Comparison of ENCODE assay signal across 8 cellular contexts in genomic region chr7:98251251-98251843, GRCh38. TPM values are rescaled to one million over a fixed set of nuclear protein-coding genes. Genes with fewer than 3 reads are reported as not detected.
DNase-seq lines count a peak whose midpoint lies in the region; ATAC-seq and TF ChIP-seq lines count a peak whose summit lies in the region.

No MANE protein-coding gene starts in this region.

- peak overlapping the region; percentile 85 for H3K23ac ChIP-seq in neuronal stem cell (ENCODE audit: low read depth, low read length, poor library complexity)

- DNase-seq in NCI-H1105 treated with DMSO at 0.1 percent for 48 hours (lab: John Stamatoyannopoulos, UW) (peak; percentile 89), NCI-H1105 (lab: John Stamatoyannopoulos, UW) (no peak), NCI-H2171 treated with DMSO at 0.1 percent for 48 hours (lab: John Stamatoyannopoulos, UW) (peak; percentile 98), activated T-cell treated with anti-CD3 and anti-CD28 coated beads for 48 hours (ENCODE audit: low read depth) (peak; percentile 19), fibroblast of mammary gland (ENCODE audit: low read depth) (peak; percentile 30), neuronal stem cell (ENCODE audit: low spot score) (no peak), HCEC 1CT (no peak)

- H3K79me1 ChIP-seq in neuronal stem cell (ENCODE audit: low read depth, low read length), result peaks cover 7% of the 10 kb centered on the region

- H2BK12ac ChIP-seq in neuronal stem cell (ENCODE audit: low read length), result no peak overlapping the region

- H3K18ac ChIP-seq in neuronal stem cell (ENCODE audit: low read length), result peak overlapping the region; percentile 53

- TF ChIP-seq CTCF in fibroblast of mammary gland (conservative IDR thresholded peaks at IDR 0.05; ENCODE audit: control insufficient read depth, insufficient read depth, low read depth, low read length), result no peak

- H4K8ac ChIP-seq in neuronal stem cell (ENCODE audit: low read depth, low read length), result no peak overlapping the region

- peak overlapping the region; percentile 14 for H2AK5ac ChIP-seq in neuronal stem cell (ENCODE audit: low read depth, low read length)

- peak overlapping the region; percentile 84 for H3K4me3 ChIP-seq in fibroblast of mammary gland (ENCODE audit: control insufficient read depth, low read depth, low read length)
- peak overlapping the region; percentile 70 to 95 for H3K4me3 ChIP-seq in neuronal stem cell (ENCODE audit: low read length in 2 of 2)

- H3K4ac ChIP-seq in neuronal stem cell (ENCODE audit: low read length), result no peak overlapping the region

- no peak overlapping the region for H2BK15ac ChIP-seq in neuronal stem cell (ENCODE audit: low read length)

- peak overlapping the region; percentile 95 for H3K9ac ChIP-seq in neuronal stem cell (ENCODE audit: low read depth, low read length, poor library complexity)

- no peak overlapping the region for H2BK120ac ChIP-seq in neuronal stem cell (ENCODE audit: low read depth, low read length)

- H2AFZ ChIP-seq in neuronal stem cell (ENCODE audit: low read length), result peak overlapping the region; percentile 93

- H3K4me2 ChIP-seq in neuronal stem cell (ENCODE audit: insufficient read depth, low read length, poor library complexity, severe bottlenecking), result peak overlapping the region; percentile 93

- H2BK5ac ChIP-seq in neuronal stem cell (ENCODE audit: low read length), result peak overlapping the region; percentile 94

- H3K9me3 ChIP-seq in neuronal stem cell (replicated peaks in 1 of 2; ENCODE audit: control insufficient read depth in 2 of 2, insufficient read depth in 1 of 2, low read depth in 1 of 2, low read length in 2 of 2), result no peaks in the 10 kb centered on the region

- peaks cover 6 to 21% of the 10 kb centered on the region in 2 donors for H3K4me1 ChIP-seq in neuronal stem cell (ENCODE audit: control insufficient read depth in 2 of 2, insufficient read depth in 1 of 2, low read depth in 1 of 2, low read length in 2 of 2)

- H3K27ac ChIP-seq in neuronal stem cell (replicated peaks; ENCODE audit: low read length), result no peak overlapping the region

- peak overlapping the region; percentile 99 for H3K14ac ChIP-seq in neuronal stem cell (ENCODE audit: low read length)

- peak; percentile 14 for ATAC-seq in HG02798 (IDR thresholded peaks at IDR 0.05; ENCODE audit: poor library complexity, unreplicated experiment)

- no peak overlapping the region for H4K91ac ChIP-seq in neuronal stem cell (ENCODE audit: low read depth, low read length, poor library complexity)

- peaks cover under 1 to 5% of the 10 kb centered on the region in 2 donors for H3K36me3 ChIP-seq in neuronal stem cell (replicated peaks in 1 of 2; ENCODE audit: control insufficient read depth in 2 of 2, insufficient read depth in 2 of 2, low read length in 2 of 2)

- H3K27me3 ChIP-seq in neuronal stem cell (ENCODE audit: control insufficient read depth in 3 of 3, insufficient read depth in 3 of 3, low read depth in 1 of 3, low read length in 3 of 3), result peaks cover 0 to 1% (median 0%) of the 10 kb centered on the region in 3 experiments

- WGBS in neuronal stem cell (ENCODE audit: extremely low coverage in 2 of 2, insufficient read length in 2 of 2, insufficient replicate concordance in 1 of 2), 2 donors, result no CpG with 5 or more reads among the region's 15 CpGs

RNA-seq across cellular contexts. Expression of gene TECPR1, which starts 0.7 kb away (rescaled TPM):
- polyA plus RNA-seq in neuronal stem cell (2013, experiment 1 of 2), result 7.3 TPM
- 7.5 TPM for polyA plus RNA-seq in neuronal stem cell (2013, experiment 2 of 2)

RNA-seq across cellular contexts. Expression of gene BRI3, which starts 30.1 kb away (rescaled TPM):
- 197 TPM for polyA plus RNA-seq in neuronal stem cell (2013, experiment 1 of 2)
- 198 TPM for polyA plus RNA-seq in neuronal stem cell (2013, experiment 2 of 2)

RNA-seq across cellular contexts. Expression of gene BHLHA15, which starts 40.1 kb away (rescaled TPM):
- polyA plus RNA-seq in neuronal stem cell (2013, experiment 1 of 2), result 2.4 TPM
- 2.2 TPM for polyA plus RNA-seq in neuronal stem cell (2013, experiment 2 of 2)

Comparison
In these comparisons a context has a peak if more than half of its experiments do, and no peak if none do; other contexts are left out.
1. DNase-seq: peak in NCI-H1105 treated with DMSO at 0.1 percent for 48 hours (single experiment), NCI-H2171 treated with DMSO at 0.1 percent for 48 hours (single experiment), activated T-cell treated with anti-CD3 and anti-CD28 coated beads for 48 hours (single experiment) and fibroblast of mammary gland (single experiment); none in NCI-H1105 (single experiment), neuronal stem cell (single experiment) and HCEC 1CT (single experiment).